In genomic region chr22:29887358-29887757, GRCh38 we compare ENCODE assay signal across 25 cellular contexts.
"Had no signal": no experiment of that assay in that cellular context is flagged by ENCODE, and none has a peak within 500 bp of the region (broad histone marks: within the 10 kb centered on the region; RNA-seq: fewer than 3 reads in every experiment).

No MANE protein-coding gene starts in this region.

- H3K36me3 Mint-ChIP-seq: memory B cell; natural killer cell treated with Interleukin-12 subunit alpha and Interleukin-12 subunit beta and Interleukin-15 and Interleukin-18, amount 100 ng/mL, for 72 hours; WTC11 had no signal

- H3K4me1 ChIP-seq: parathyroid adenoma had no signal

- H3K27ac ChIP-seq: epithelial cell of prostate, parathyroid adenoma, right lobe of liver, thoracic aorta, upper lobe of right lung had no signal

- H3K9me3 ChIP-seq: heart right ventricle, right lobe of liver, thoracic aorta, upper lobe of right lung had no signal

- H3K9me3 Mint-ChIP-seq: activated naive CD8-positive, alpha-beta T cell treated with anti-CD3 and anti-CD28 coated beads for 36 hours; activated T-cell treated with anti-CD3 and anti-CD28 coated beads, Interleukin-2, amount 50 U/mL, for 4 hours; activated T-helper 2 cell treated with anti-CD3 and anti-CD28 coated beads, Interferon-gamma antibody, Interleukin-2, Interleukin-4, amounts not matched to agents 10 μg/mL and 5 μg/mL and 100 μg/mL, durations not matched to agents 14 hours and 24 hours and 36 hours; endodermal cell; memory B cell; natural killer cell treated with Interleukin-12 subunit alpha and Interleukin-12 subunit beta and Interleukin-15 and Interleukin-18, amount 100 ng/mL, for 72 hours; stimulated activated naive B cell treated with anti-CD40 and anti-IgM and Interleukin-4, amounts not matched to agents 10 μg/mL and 1 μg/mL and 100 μg/mL, for 72 hours; WTC11 had no signal

- ATAC-seq: activated T-cell treated with anti-CD3 and anti-CD28 coated beads, Interleukin-2, amount 50 U/mL, for 4 hours; heart right ventricle; left cardiac atrium; natural killer cell treated with Interleukin-12 subunit alpha and Interleukin-12 subunit beta and Interleukin-15 and Interleukin-18, amount 100 ng/mL, for 72 hours; right lobe of liver; stimulated activated naive B cell treated with anti-CD40 and anti-IgM and Interleukin-4, amounts not matched to agents 10 μg/mL and 1 μg/mL and 100 μg/mL, for 72 hours; upper lobe of right lung; WTC11 had no signal

- DNase-seq: activated CD8-positive, alpha-beta memory T cell treated with anti-CD3 and anti-CD28 coated beads for 24 hours; activated CD8-positive, alpha-beta memory T cell treated with anti-CD3 and anti-CD28 coated beads, Interleukin-2, amount 50 U/mL, for 4 hours; activated naive CD4-positive, alpha-beta T cell; activated naive CD8-positive, alpha-beta T cell treated with anti-CD3 and anti-CD28 coated beads for 36 hours; activated T-cell treated with anti-CD3 and anti-CD28 coated beads, Interleukin-2, amount 50 U/mL, for 4 hours; central memory CD4-positive, alpha-beta T cell; dorsolateral prefrontal cortex; endodermal cell; heart right ventricle; islet precursor cell; left cardiac atrium; right lobe of liver; small intestine; stimulated activated CD4-positive, alpha-beta T cell treated with anti-CD3 and anti-CD28 coated beads, Interleukin-15, amount 100 ng/mL, for 24 hours; stimulated activated CD8-positive, alpha-beta memory T cell treated with anti-CD3 and anti-CD28 coated beads, Interleukin-4, amount 100 ng/mL, for 48 hours; stimulated activated naive B cell treated with anti-CD40 and anti-IgM and Interleukin-4, amounts not matched to agents 10 μg/mL and 1 μg/mL and 100 μg/mL, for 72 hours; T-helper 9 cell; upper lobe of right lung had no signal

- H3K36me3 ChIP-seq: heart right ventricle, right lobe of liver, thoracic aorta, upper lobe of right lung had no signal

- H3K4me3 ChIP-seq: dorsolateral prefrontal cortex, heart right ventricle, right lobe of liver, thoracic aorta, upper lobe of right lung had no signal

- H3K27me3 ChIP-seq: dorsolateral prefrontal cortex, heart right ventricle, right lobe of liver, upper lobe of right lung had no signal

- H3K4me3 Mint-ChIP-seq: activated naive CD8-positive, alpha-beta T cell treated with anti-CD3 and anti-CD28 coated beads for 36 hours; activated T-cell treated with anti-CD3 and anti-CD28 coated beads, Interleukin-2, amount 50 U/mL, for 4 hours; endodermal cell; memory B cell; natural killer cell treated with Interleukin-12 subunit alpha and Interleukin-12 subunit beta and Interleukin-15 and Interleukin-18, amount 100 ng/mL, for 72 hours; stimulated activated naive B cell treated with anti-CD40 and anti-IgM and Interleukin-4, amounts not matched to agents 10 μg/mL and 1 μg/mL and 100 μg/mL, for 72 hours; WTC11 had no signal

- H3K27me3 Mint-ChIP-seq: activated naive CD8-positive, alpha-beta T cell treated with anti-CD3 and anti-CD28 coated beads for 36 hours; memory B cell; natural killer cell treated with Interleukin-12 subunit alpha and Interleukin-12 subunit beta and Interleukin-15 and Interleukin-18, amount 100 ng/mL, for 72 hours; stimulated activated naive B cell treated with anti-CD40 and anti-IgM and Interleukin-4, amounts not matched to agents 10 μg/mL and 1 μg/mL and 100 μg/mL, for 72 hours had no signal

- H3K27ac Mint-ChIP-seq: activated naive CD8-positive, alpha-beta T cell treated with anti-CD3 and anti-CD28 coated beads for 36 hours; activated T-helper 2 cell treated with anti-CD3 and anti-CD28 coated beads, Interferon-gamma antibody, Interleukin-2, Interleukin-4, amounts not matched to agents 10 μg/mL and 5 μg/mL and 100 μg/mL, durations not matched to agents 14 hours and 24 hours and 36 hours; endodermal cell; memory B cell; natural killer cell treated with Interleukin-12 subunit alpha and Interleukin-12 subunit beta and Interleukin-15 and Interleukin-18, amount 100 ng/mL, for 72 hours; stimulated activated naive B cell treated with anti-CD40 and anti-IgM and Interleukin-4, amounts not matched to agents 10 μg/mL and 1 μg/mL and 100 μg/mL, for 72 hours; WTC11 had no signal
